8 cellular contexts compared by ENCODE assay signal in genomic region chrX:48800574-48801280, GRCh38. TPM values are rescaled to one million over a fixed set of nuclear protein-coding genes. Genes with fewer than 3 reads are reported as not detected.
DNase-seq lines count a peak whose midpoint lies in the region; ATAC-seq, FAIRE-seq and TF ChIP-seq lines count a peak whose summit lies in the region.

No MANE protein-coding gene starts in this region.

- intact Hi-C loops in activated CD4-positive, alpha-beta T cell treated with anti-CD3 and anti-CD28 coated beads, Interleukin-2, amount 10 ng/mL, durations not matched to agents 24 days and 14 days (cut with micrococcal nuclease): loop anchor here (5.0 to 10.0 kb wide), 6 partner anchors 63 to 364 kb away; partner anchors contain the start of genes FTSJ1, MAGIX, OTUD5 and PIM2
- intact Hi-C loops in activated T-helper 2 cell treated with anti-CD3 and anti-CD28 coated beads, Interferon-gamma antibody, Interleukin-2, Interleukin-4, amounts not matched to agents 10 μg/mL and 5 μg/mL and 100 μg/mL, durations not matched to agents 14 hours and 24 hours and 36 hours (cut with micrococcal nuclease): loop anchor here (2.0 to 10.0 kb wide), 5 partner anchors 64 to 364 kb away; partner anchors contain the start of genes MAGIX, OTUD5, PQBP1 and TIMM17B

- H3K27ac ChIP-seq in keratinocyte (ENCODE audit: control insufficient read depth, insufficient read depth, low read length) (peak overlapping the region; percentile 86), substantia nigra (ENCODE audit: low read depth, low read length, poor library complexity, severe bottlenecking) (peak overlapping the region; percentile 83)

- H3K9me3 Mint-ChIP-seq in activated CD4-positive, alpha-beta T cell treated with anti-CD3 and anti-CD28 coated beads, Interleukin-2, amount 10 ng/mL, durations not matched to agents 24 days and 14 days: no peaks in the 10 kb centered on the region
- no peaks in the 10 kb centered on the region for H3K9me3 Mint-ChIP-seq in activated T-helper 2 cell treated with anti-CD3 and anti-CD28 coated beads, Interferon-gamma antibody, Interleukin-2, Interleukin-4, amounts not matched to agents 10 μg/mL and 5 μg/mL and 100 μg/mL, durations not matched to agents 14 hours and 24 hours and 36 hours

- H3K27ac Mint-ChIP-seq in activated CD4-positive, alpha-beta T cell treated with anti-CD3 and anti-CD28 coated beads, Interleukin-2, amount 10 ng/mL, durations not matched to agents 24 days and 14 days: peak overlapping the region; percentile 96
- H3K27ac Mint-ChIP-seq in activated T-helper 2 cell treated with anti-CD3 and anti-CD28 coated beads, Interferon-gamma antibody, Interleukin-2, Interleukin-4, amounts not matched to agents 10 μg/mL and 5 μg/mL and 100 μg/mL, durations not matched to agents 14 hours and 24 hours and 36 hours: peak overlapping the region; percentile 97

- H3K79me2 ChIP-seq in keratinocyte (ENCODE audit: control insufficient read depth, insufficient read depth, low read length): no peaks in the 10 kb centered on the region

- no peaks in the 10 kb centered on the region for H4K20me1 ChIP-seq in keratinocyte (ENCODE audit: control insufficient read depth, extremely low read depth, insufficient read depth, low read length)

- peaks cover 0 to 1% of the 10 kb centered on the region in 2 experiments for H3K36me3 ChIP-seq in keratinocyte (ENCODE audit: control insufficient read depth in 2 of 2, extremely low read depth in 1 of 2, insufficient read depth in 2 of 2, low read length in 2 of 2)

- H3K9ac ChIP-seq in keratinocyte (ENCODE audit: control insufficient read depth, extremely low read depth, insufficient read depth, low read length): peak overlapping the region; percentile 84

- peak overlapping the region; percentile 91 for H2AFZ ChIP-seq in keratinocyte (ENCODE audit: control insufficient read depth, low read length)

- H3K27me3 ChIP-seq in keratinocyte (ENCODE audit: control insufficient read depth, extremely low read depth, insufficient read depth, low read length): no peaks in the 10 kb centered on the region

- peaks cover 12% of the 10 kb centered on the region for H3K36me3 Mint-ChIP-seq in activated CD4-positive, alpha-beta T cell treated with anti-CD3 and anti-CD28 coated beads, Interleukin-2, amount 10 ng/mL, durations not matched to agents 24 days and 14 days (ENCODE audit: low read depth)
- H3K36me3 Mint-ChIP-seq in activated T-helper 2 cell treated with anti-CD3 and anti-CD28 coated beads, Interferon-gamma antibody, Interleukin-2, Interleukin-4, amounts not matched to agents 10 μg/mL and 5 μg/mL and 100 μg/mL, durations not matched to agents 14 hours and 24 hours and 36 hours (ENCODE audit: low read depth): peaks cover 18% of the 10 kb centered on the region

- no peaks in the 10 kb centered on the region for H3K27me3 Mint-ChIP-seq in activated CD4-positive, alpha-beta T cell treated with anti-CD3 and anti-CD28 coated beads, Interleukin-2, amount 10 ng/mL, durations not matched to agents 24 days and 14 days
- no peaks in the 10 kb centered on the region for H3K27me3 Mint-ChIP-seq in activated T-helper 2 cell treated with anti-CD3 and anti-CD28 coated beads, Interferon-gamma antibody, Interleukin-2, Interleukin-4, amounts not matched to agents 10 μg/mL and 5 μg/mL and 100 μg/mL, durations not matched to agents 14 hours and 24 hours and 36 hours (ENCODE audit: low read depth)

- peaks cover 13% of the 10 kb centered on the region for H3K4me1 Mint-ChIP-seq in activated CD4-positive, alpha-beta T cell treated with anti-CD3 and anti-CD28 coated beads, Interleukin-2, amount 10 ng/mL, durations not matched to agents 24 days and 14 days
- H3K4me1 Mint-ChIP-seq in activated T-helper 2 cell treated with anti-CD3 and anti-CD28 coated beads, Interferon-gamma antibody, Interleukin-2, Interleukin-4, amounts not matched to agents 10 μg/mL and 5 μg/mL and 100 μg/mL, durations not matched to agents 14 hours and 24 hours and 36 hours (ENCODE audit: low read depth): peaks cover 14% of the 10 kb centered on the region

- no peaks in the 10 kb centered on the region for H3K9me3 ChIP-seq in keratinocyte (ENCODE audit: control insufficient read depth, low read depth, low read length)

- no peak for FAIRE-seq in keratinocyte (lab: Jason Lieb, UNC)

- H3K4me2 ChIP-seq in keratinocyte (ENCODE audit: control insufficient read depth, extremely low read depth, insufficient read depth, low read depth, low read length): peak overlapping the region; percentile 77

- H3K4me3 ChIP-seq in keratinocyte (ENCODE audit: control insufficient read depth in 2 of 3, extremely low read depth in 1 of 3, insufficient read depth in 2 of 3, low read depth in 1 of 3, low read length in 3 of 3): peak overlapping the region; percentile 52 to 65 (median 62)

- no peak for TF ChIP-seq CTCF in keratinocyte (optimal IDR thresholded peaks at IDR 0.05 in 1 of 3, IDR thresholded peaks at IDR 0.05 in 1 of 3, conservative IDR thresholded peaks at IDR 0.05 in 1 of 3; ENCODE audit: extremely low read depth in 1 of 3, insufficient read depth in 2 of 3, low read length in 3 of 3)
- TF ChIP-seq CTCF in omental fat pad (IDR thresholded peaks at IDR 0.05): no peak

- peaks cover 4% of the 10 kb centered on the region for H3K4me1 ChIP-seq in keratinocyte (ENCODE audit: control insufficient read depth, extremely low read depth, insufficient read depth, low read length)

- peak overlapping the region; percentile 96 for H3K4me3 Mint-ChIP-seq in activated CD4-positive, alpha-beta T cell treated with anti-CD3 and anti-CD28 coated beads, Interleukin-2, amount 10 ng/mL, durations not matched to agents 24 days and 14 days
- peak overlapping the region; percentile 91 for H3K4me3 Mint-ChIP-seq in activated T-helper 2 cell treated with anti-CD3 and anti-CD28 coated beads, Interferon-gamma antibody, Interleukin-2, Interleukin-4, amounts not matched to agents 10 μg/mL and 5 μg/mL and 100 μg/mL, durations not matched to agents 14 hours and 24 hours and 36 hours (ENCODE audit: low read depth)

- no peaks in the 10 kb centered on the region for H3K9me1 ChIP-seq in keratinocyte (ENCODE audit: control insufficient read depth, extremely low read depth, insufficient read depth, low read length)

- DNase-seq in activated CD4-positive, alpha-beta T cell treated with anti-CD3 and anti-CD28 coated beads, Interleukin-2, amount 10 ng/mL, durations not matched to agents 24 days and 14 days: peak; percentile 58
- DNase-seq in activated CD4-positive, alpha-beta T cell treated with anti-CD3 and anti-CD28 coated beads, Interleukin-2, amount 50 U/mL, for 4 hours: no peak
- no peak for DNase-seq in activated T-helper 2 cell treated with anti-CD3 and anti-CD28 coated beads, Interferon-gamma antibody, Interleukin-2, Interleukin-4, amounts not matched to agents 10 μg/mL and 5 μg/mL and 100 μg/mL, durations not matched to agents 14 hours and 24 hours and 36 hours (ENCODE audit: low spot score)
- DNase-seq in keratinocyte (ENCODE audit: low read depth, low spot score): no peak
- DNase-seq in substantia nigra (lab: John Stamatoyannopoulos, UW): peak in 4 of 49 donors; percentile 2 to 25 (median 10)
- DNase-seq in AG08396 (ENCODE audit: low spot score): no peak
- DNase-seq in omental fat pad (ENCODE audit: low spot score): no peak

- dilution Hi-C loops in keratinocyte (cut with MboI; ENCODE audit: extremely low pct_ligation_motif_present, low sequenced_read_pairs): no loop called here

- no peak for ATAC-seq in GM21447 (IDR thresholded peaks at IDR 0.05; ENCODE audit: unreplicated experiment)
- no peak for ATAC-seq in omental fat pad (ENCODE audit: low FRiP score)

RNA-seq across cellular contexts. Expression of gene HDAC6, which starts 1.1 kb away (rescaled TPM):
- 50.6 and 55.2 TPM in 2 replicates for total RNA-seq in activated CD4-positive, alpha-beta T cell treated with anti-CD3 and anti-CD28 coated beads, Interleukin-2, amount 10 ng/mL, durations not matched to agents 24 days and 14 days
- total RNA-seq in activated T-helper 2 cell treated with anti-CD3 and anti-CD28 coated beads, Interferon-gamma antibody, Interleukin-2, Interleukin-4, amounts not matched to agents 10 μg/mL and 5 μg/mL and 100 μg/mL, durations not matched to agents 14 hours and 24 hours and 36 hours: 73.9 and 77.7 TPM in 2 replicates
- 20.3 to 21.9 TPM (median 21.9 TPM) in 3 replicates for polyA plus RNA-seq in keratinocyte
- 22.5 TPM for polyA plus RNA-seq in keratinocyte (2011; ENCODE audit: low read depth)
- 9.2 and 9.9 TPM in 2 replicates for polyA plus RNA-seq in keratinocyte (2011; cell fraction: cytosol; rRNA removed)
- polyA plus RNA-seq in keratinocyte (2011; cell fraction: nucleus; rRNA removed): 78.6 and 91.5 TPM in 2 replicates
- polyA plus RNA-seq in keratinocyte (2012; ENCODE audit: low replicate concordance): 18.5 and 20.0 TPM in 2 replicates
- polyA minus RNA-seq in keratinocyte: 24.0 to 73.3 TPM (median 31.2 TPM) in 3 replicates
- polyA minus RNA-seq in keratinocyte (2011; cell fraction: cytosol; rRNA and poly(A)+ RNA removed): 15.7 TPM
- polyA minus RNA-seq in keratinocyte (2011; cell fraction: nucleus; rRNA and poly(A)+ RNA removed): 17.9 and 22.2 TPM in 2 replicates
- total RNA-seq in omental fat pad: 10 to 100 TPM; 36.5 to 63.2 (median 54.5) TPM

RNA-seq across cellular contexts. Expression of gene GATA1, which starts 14.3 kb away (rescaled TPM):
- total RNA-seq in activated CD4-positive, alpha-beta T cell treated with anti-CD3 and anti-CD28 coated beads, Interleukin-2, amount 10 ng/mL, durations not matched to agents 24 days and 14 days: not detected in 2 replicates
- total RNA-seq in activated T-helper 2 cell treated with anti-CD3 and anti-CD28 coated beads, Interferon-gamma antibody, Interleukin-2, Interleukin-4, amounts not matched to agents 10 μg/mL and 5 μg/mL and 100 μg/mL, durations not matched to agents 14 hours and 24 hours and 36 hours: not detected in 2 replicates
- polyA plus RNA-seq in keratinocyte: not detected in 3 replicates
- polyA plus RNA-seq in keratinocyte (2011; ENCODE audit: low read depth): not detected
- not detected in 2 replicates for polyA plus RNA-seq in keratinocyte (2011; cell fraction: cytosol; rRNA removed)
- not detected in 2 replicates for polyA plus RNA-seq in keratinocyte (2011; cell fraction: nucleus; rRNA removed)
- not detected in 2 replicates for polyA plus RNA-seq in keratinocyte (2012; ENCODE audit: low replicate concordance)
- polyA minus RNA-seq in keratinocyte: not detected in 3 replicates
- polyA minus RNA-seq in keratinocyte (2011; cell fraction: cytosol; rRNA and poly(A)+ RNA removed): not detected
- polyA minus RNA-seq in keratinocyte (2011; cell fraction: nucleus; rRNA and poly(A)+ RNA removed): not detected in 2 replicates
- not detected for total RNA-seq in omental fat pad

RNA-seq across cellular contexts. Expression of gene ERAS, which starts 25.6 kb away (rescaled TPM):
- total RNA-seq in activated CD4-positive, alpha-beta T cell treated with anti-CD3 and anti-CD28 coated beads, Interleukin-2, amount 10 ng/mL, durations not matched to agents 24 days and 14 days: not detected in 2 replicates
- not detected in 2 replicates for total RNA-seq in activated T-helper 2 cell treated with anti-CD3 and anti-CD28 coated beads, Interferon-gamma antibody, Interleukin-2, Interleukin-4, amounts not matched to agents 10 μg/mL and 5 μg/mL and 100 μg/mL, durations not matched to agents 14 hours and 24 hours and 36 hours
- polyA plus RNA-seq in keratinocyte: not detected in 3 replicates
- not detected for polyA plus RNA-seq in keratinocyte (2011; ENCODE audit: low read depth)
- not detected in 2 replicates for polyA plus RNA-seq in keratinocyte (2011; cell fraction: cytosol; rRNA removed)
- 0.25 TPM in 1 of 2 replicates, not detected in the other for polyA plus RNA-seq in keratinocyte (2011; cell fraction: nucleus; rRNA removed)
- not detected in 2 replicates for polyA plus RNA-seq in keratinocyte (2012; ENCODE audit: low replicate concordance)
- not detected in 3 replicates for polyA minus RNA-seq in keratinocyte
- polyA minus RNA-seq in keratinocyte (2011; cell fraction: cytosol; rRNA and poly(A)+ RNA removed): not detected
- not detected in 2 replicates for polyA minus RNA-seq in keratinocyte (2011; cell fraction: nucleus; rRNA and poly(A)+ RNA removed)
- not detected for total RNA-seq in omental fat pad

RNA-seq across cellular contexts. Expression of gene PCSK1N, which starts 34.7 kb away (rescaled TPM):
- 0.33 TPM in 1 of 2 replicates, not detected in the other for total RNA-seq in activated CD4-positive, alpha-beta T cell treated with anti-CD3 and anti-CD28 coated beads, Interleukin-2, amount 10 ng/mL, durations not matched to agents 24 days and 14 days
- 0.18 and 0.23 TPM in 2 replicates for total RNA-seq in activated T-helper 2 cell treated with anti-CD3 and anti-CD28 coated beads, Interferon-gamma antibody, Interleukin-2, Interleukin-4, amounts not matched to agents 10 μg/mL and 5 μg/mL and 100 μg/mL, durations not matched to agents 14 hours and 24 hours and 36 hours
- polyA plus RNA-seq in keratinocyte: 0.54 to 1.6 TPM (median 1.4 TPM) in 3 replicates
- 0.60 TPM for polyA plus RNA-seq in keratinocyte (2011; ENCODE audit: low read depth)
- polyA plus RNA-seq in keratinocyte (2011; cell fraction: cytosol; rRNA removed): 1.1 and 9.7 TPM in 2 replicates
- polyA plus RNA-seq in keratinocyte (2011; cell fraction: nucleus; rRNA removed): 0.87 and 2.3 TPM in 2 replicates
- polyA plus RNA-seq in keratinocyte (2012; ENCODE audit: low replicate concordance): 4.8 and 8.8 TPM in 2 replicates
- polyA minus RNA-seq in keratinocyte: 0.23 to 0.82 TPM in 2 of 3 replicates, not detected in the other
- polyA minus RNA-seq in keratinocyte (2011; cell fraction: cytosol; rRNA and poly(A)+ RNA removed): 19.6 TPM
- polyA minus RNA-seq in keratinocyte (2011; cell fraction: nucleus; rRNA and poly(A)+ RNA removed): 2.6 and 3.5 TPM in 2 replicates
- 1 to 10 TPM in 2 of 4 donors, under 1 TPM in 1, not detected in 1; 0.93 to 2.3 (median 1.4) TPM for total RNA-seq in omental fat pad

RNA-seq across cellular contexts. Expression of gene GLOD5, which starts 39.2 kb away (rescaled TPM):
- total RNA-seq in activated CD4-positive, alpha-beta T cell treated with anti-CD3 and anti-CD28 coated beads, Interleukin-2, amount 10 ng/mL, durations not matched to agents 24 days and 14 days: not detected in 2 replicates
- total RNA-seq in activated T-helper 2 cell treated with anti-CD3 and anti-CD28 coated beads, Interferon-gamma antibody, Interleukin-2, Interleukin-4, amounts not matched to agents 10 μg/mL and 5 μg/mL and 100 μg/mL, durations not matched to agents 14 hours and 24 hours and 36 hours: not detected in 2 replicates
- polyA plus RNA-seq in keratinocyte: not detected in 3 replicates
- not detected for polyA plus RNA-seq in keratinocyte (2011; ENCODE audit: low read depth)
- not detected in 2 replicates for polyA plus RNA-seq in keratinocyte (2011; cell fraction: cytosol; rRNA removed)
- not detected in 2 replicates for polyA plus RNA-seq in keratinocyte (2011; cell fraction: nucleus; rRNA removed)
- polyA plus RNA-seq in keratinocyte (2012; ENCODE audit: low replicate concordance): not detected in 2 replicates
- polyA minus RNA-seq in keratinocyte: not detected in 3 replicates
- not detected for polyA minus RNA-seq in keratinocyte (2011; cell fraction: cytosol; rRNA and poly(A)+ RNA removed)
- not detected in 2 replicates for polyA minus RNA-seq in keratinocyte (2011; cell fraction: nucleus; rRNA and poly(A)+ RNA removed)
- total RNA-seq in omental fat pad: not detected
